8 cellular contexts compared by ENCODE assay signal in genomic region chr19:32692727-32693061, GRCh38. TPM values are rescaled to one million over a fixed set of nuclear protein-coding genes. Genes with fewer than 3 reads are reported as not detected.
A peak's percentile ranks its signal among the peaks of the same experiment; 100 is the strongest.
DNase-seq lines count a peak whose midpoint lies in the region; ATAC-seq and TF ChIP-seq lines count a peak whose summit lies in the region.

No MANE protein-coding gene starts in this region.

- CTCF ChIA-PET in T-cell (lab: Charles Lee) = interaction anchor here (0.6 kb wide), 2 partner anchors 200 to 387 kb away, joined by 3 to 6 read pairs; no protein-coding TSS in a partner anchor

- H3K4me3 Mint-ChIP-seq in T-cell = peak overlapping the region; percentile 86 to 97 (median 88)
- peak overlapping the region; percentile 97 for H3K4me3 Mint-ChIP-seq in stimulated activated memory B cell treated with anti-CD40 and anti-IgM and Interleukin-4, amounts not matched to agents 10 μg/mL and 1 μg/mL and 100 μg/mL, for 72 hours

- TF ChIP-seq POLR2A in gastroesophageal sphincter (IDR thresholded peaks at IDR 0.05) = no peak

- H3K4me3 ChIP-seq in cardiac muscle cell = peak overlapping the region; percentile 43
- H3K4me3 ChIP-seq in gastroesophageal sphincter = peak overlapping the region; percentile 56 to 70

- POLR2A ChIA-PET in T-cell (lab: Charles Lee) = interaction anchor here in 1 of 2 donors (0.6 kb wide), 1 partner anchor 483 kb away, joined by 5 read pairs; no protein-coding TSS in a partner anchor

- TF ChIP-seq CTCF in cardiac muscle cell (IDR thresholded peaks at IDR 0.05; ENCODE audit: low read depth, low read length) = no peak
- TF ChIP-seq CTCF in gastroesophageal sphincter (IDR thresholded peaks at IDR 0.05) = no peak

- no peaks in the 10 kb centered on the region for H3K27me3 Mint-ChIP-seq in T-cell
- no peaks in the 10 kb centered on the region for H3K27me3 Mint-ChIP-seq in stimulated activated memory B cell treated with anti-CD40 and anti-IgM and Interleukin-4, amounts not matched to agents 10 μg/mL and 1 μg/mL and 100 μg/mL, for 72 hours

- no peaks in the 10 kb centered on the region for H3K9me3 Mint-ChIP-seq in T-cell
- no peaks in the 10 kb centered on the region for H3K9me3 Mint-ChIP-seq in stimulated activated memory B cell treated with anti-CD40 and anti-IgM and Interleukin-4, amounts not matched to agents 10 μg/mL and 1 μg/mL and 100 μg/mL, for 72 hours

- H3K36me3 ChIP-seq in cardiac muscle cell (no peaks in the 10 kb centered on the region), gastroesophageal sphincter (peaks cover 0 to 12% of the 10 kb centered on the region in 2 donors)

- 64 to 83% methylated on average over 1 to 4 of the region's 7 CpGs for WGBS in gastroesophageal sphincter (ENCODE audit: low coverage in 1 of 2), 2 donors

- no peaks in the 10 kb centered on the region for H3K9me3 ChIP-seq in cardiac muscle cell (ENCODE audit: low read depth)
- H3K9me3 ChIP-seq in gastroesophageal sphincter = no peaks in the 10 kb centered on the region

- H3K27ac ChIP-seq in cardiac muscle cell = no peak overlapping the region
- H3K27ac ChIP-seq in gastroesophageal sphincter = peak overlapping the region in 3 of 4 donors; percentile 82 to 90 (median 83)

- H3K4me1 ChIP-seq in cardiac muscle cell (ENCODE audit: low read depth) = peaks cover 5% of the 10 kb centered on the region
- peaks cover 0 to 64% (median 23%) of the 10 kb centered on the region in 3 donors for H3K4me1 ChIP-seq in gastroesophageal sphincter

- no peak for TF ChIP-seq EP300 in gastroesophageal sphincter (IDR thresholded peaks at IDR 0.05)

- DNase-seq in cardiac muscle cell (ENCODE audit: low read depth in 1 of 2, low spot score in 1 of 2) = no peak
- DNase-seq in Right ventricle myocardium inferior (ENCODE audit: missing footprints) = no peak
- no peak for DNase-seq in T-cell
- no peak for DNase-seq in NCI-H1930 (lab: John Stamatoyannopoulos, UW)
- DNase-seq in NCI-H446 treated with DMSO at 0.1 percent for 48 hours (lab: John Stamatoyannopoulos, UW) = no peak
- no peak for DNase-seq in SW 1271 (lab: John Stamatoyannopoulos, UW)

- H3K36me3 Mint-ChIP-seq in T-cell = peaks cover 18% of the 10 kb centered on the region
- H3K36me3 Mint-ChIP-seq in stimulated activated memory B cell treated with anti-CD40 and anti-IgM and Interleukin-4, amounts not matched to agents 10 μg/mL and 1 μg/mL and 100 μg/mL, for 72 hours = peaks cover 29% of the 10 kb centered on the region

- intact Hi-C loops in Right ventricle myocardium inferior (cut with DNase I) = loop anchor here (5.0 kb wide), 1 partner anchor 110 kb away; the partner anchor contains the start of gene PDCD5

- H3K27ac Mint-ChIP-seq in T-cell = peak overlapping the region; percentile 87 to 90
- H3K27ac Mint-ChIP-seq in stimulated activated memory B cell treated with anti-CD40 and anti-IgM and Interleukin-4, amounts not matched to agents 10 μg/mL and 1 μg/mL and 100 μg/mL, for 72 hours = peak overlapping the region; percentile 95

- ATAC-seq in Right ventricle myocardium inferior (no peak), T-cell (replicated peaks in 1 of 4) (peak in 3 of 4 experiments; percentile 3 to 8 (median 3)), gastroesophageal sphincter (no peak)
- no peak for ATAC-seq in stimulated activated memory B cell treated with anti-CD40 and anti-IgM and Interleukin-4, amounts not matched to agents 10 μg/mL and 1 μg/mL and 100 μg/mL, for 72 hours

- H3K27me3 ChIP-seq in cardiac muscle cell (no peaks in the 10 kb centered on the region), gastroesophageal sphincter (no peaks in the 10 kb centered on the region)

- peaks cover 52 to 65% (median 62%) of the 10 kb centered on the region in 3 donors for H3K4me1 Mint-ChIP-seq in T-cell
- peaks cover 49% of the 10 kb centered on the region for H3K4me1 Mint-ChIP-seq in stimulated activated memory B cell treated with anti-CD40 and anti-IgM and Interleukin-4, amounts not matched to agents 10 μg/mL and 1 μg/mL and 100 μg/mL, for 72 hours

RNA-seq across cellular contexts. Expression of gene NUDT19, which starts 1.1 kb away (rescaled TPM):
- total RNA-seq in cardiac muscle cell (5.1 and 5.5 TPM in 2 replicates), Right ventricle myocardium inferior (23.8 TPM), T-cell (10 to 100 TPM in 4 of 5 donors, 1 to 10 TPM in 1; 9.6 to 14.7 (median 11.5) TPM), gastroesophageal sphincter (10 to 100 TPM in 2 of 4 donors, 1 to 10 TPM in 2; 6.1 to 13.6 (median 9.0) TPM)
- polyA plus RNA-seq in cardiac muscle cell = 2.1 and 3.3 TPM in 2 replicates

RNA-seq across cellular contexts. Expression of gene RGS9BP, which starts 17.0 kb away (rescaled TPM):
- total RNA-seq in cardiac muscle cell (0.85 and 1.0 TPM in 2 replicates), Right ventricle myocardium inferior (12.5 TPM), T-cell (under 1 TPM; 0.18 to 0.82 (median 0.51) TPM), gastroesophageal sphincter (1 to 10 TPM in 3 of 4 donors, under 1 TPM in 1; 0.54 to 4.5 (median 2.6) TPM)
- polyA plus RNA-seq in cardiac muscle cell = 1.1 TPM in 1 of 2 replicates, not detected in the other

RNA-seq across cellular contexts. Expression of gene ANKRD27, which starts 17.7 kb away (rescaled TPM):
- total RNA-seq in cardiac muscle cell = 9.7 and 10.5 TPM in 2 replicates
- 6.3 and 13.7 TPM in 2 replicates for polyA plus RNA-seq in cardiac muscle cell
- total RNA-seq in Right ventricle myocardium inferior = 25.9 TPM
- 10 to 100 TPM; 32.1 to 49.7 (median 42.7) TPM for total RNA-seq in T-cell
- total RNA-seq in gastroesophageal sphincter = 10 to 100 TPM; 43.5 to 63.3 (median 52.6) TPM

RNA-seq across cellular contexts. Expression of gene TDRD12, which starts 26.9 kb away (rescaled TPM):
- total RNA-seq in cardiac muscle cell (0.03 TPM in 1 of 2 replicates, not detected in the other), Right ventricle myocardium inferior (not detected), T-cell (1 to 10 TPM in 2 of 5 donors, under 1 TPM in 3; 0.36 to 1.0 (median 0.63) TPM), gastroesophageal sphincter (1 to 10 TPM in 2 of 4 donors, under 1 TPM in 1, not detected in 1; 0.13 to 1.7 (median 1.2) TPM)
- 0.10 TPM in 1 of 2 replicates, not detected in the other for polyA plus RNA-seq in cardiac muscle cell

Comparison
In these comparisons a context has a peak if more than half of its experiments do, and no peak if none do; other contexts are left out.
1. ATAC-seq: peak in T-cell (3 of 4); none in Right ventricle myocardium inferior (single experiment), gastroesophageal sphincter (single experiment) and stimulated activated memory B cell treated with anti-CD40 and anti-IgM and Interleukin-4, amounts not matched to agents 10 μg/mL and 1 μg/mL and 100 μg/mL, for 72 hours (single experiment).